Comparison of ENCODE assay signal across 26 cellular contexts in genomic region chr20:8339313-8339712, GRCh38.
DNase-seq lines count a peak whose midpoint lies in the region; ATAC-seq, FAIRE-seq and TF ChIP-seq lines count a peak whose summit lies in the region.
"Had no signal": no experiment of that assay in that cellular context is flagged by ENCODE, and none has a peak within 500 bp of the region (broad histone marks: within the 10 kb centered on the region; RNA-seq: fewer than 3 reads in every experiment).

No MANE protein-coding gene starts in this region.

- H3K79me2 ChIP-seq in HepG2 (ENCODE audit: insufficient read depth, low read length), result peaks cover 3% of the 10 kb centered on the region

- no peaks in the 10 kb centered on the region for H4K20me1 ChIP-seq in HepG2 (ENCODE audit: insufficient read depth, low read length)
- H4K20me1 ChIP-seq: BLaER1 had no signal

- H3K4me1 Mint-ChIP-seq in nephron (peaks cover 18% of the 10 kb centered on the region), progenitor cell of endocrine pancreas (ENCODE audit: low read depth) (peaks cover 18% of the 10 kb centered on the region)
- H3K4me1 Mint-ChIP-seq in natural killer cell treated with Interleukin-12 subunit alpha and Interleukin-12 subunit beta and Interleukin-15 and Interleukin-18, amount 100 ng/mL, for 72 hours (ENCODE audit: low read depth in 2 of 2), result peaks cover 10 to 11% of the 10 kb centered on the region in 2 donors
- H3K4me1 Mint-ChIP-seq: B cell; CD4-positive, CD25-positive, alpha-beta regulatory T cell had no signal

- POLR2A ChIA-PET in HepG2 (lab: Yijun Ruan, JAX), result no interaction called here

- no peak overlapping the region for H3K9ac ChIP-seq in HepG2 (ENCODE audit: insufficient read depth, low read depth, low read length)
- H3K9ac ChIP-seq: BLaER1, GM23248 had no signal

- no TSS peak for BruUV-seq in HepG2 (replicated peaks; lab: Mats Ljungman, UMichigan)

- no peak for FAIRE-seq in HepG2 (lab: Jason Lieb, UNC)
- FAIRE-seq: A204.1, D721Med, GM12878, GM18507, H1 had no signal

- ATAC-seq in body of pancreas, result no peak
- no peak for ATAC-seq in HepG2
- no peak for ATAC-seq in natural killer cell treated with Interleukin-12 subunit alpha and Interleukin-12 subunit beta and Interleukin-15 and Interleukin-18, amount 100 ng/mL, for 72 hours
- ATAC-seq in HG02642 (IDR thresholded peaks at IDR 0.05; ENCODE audit: poor library complexity, unreplicated experiment), result no peak
- ATAC-seq: GM12878 had no signal

- peak in 3 of 4 donors; percentile 31 to 61 (median 34) for DNase-seq in body of pancreas
- DNase-seq in HepG2 (ENCODE audit: low spot score), result no peak
- no peak for DNase-seq in progenitor cell of endocrine pancreas (ENCODE audit: low spot score, unreplicated experiment)
- no peak for DNase-seq in natural killer cell treated with Interleukin-12 subunit alpha and Interleukin-12 subunit beta and Interleukin-15 and Interleukin-18, amount 100 ng/mL, for 72 hours (ENCODE audit: low spot score)
- DNase-seq in vagina (ENCODE audit: extremely low spot score in 2 of 2), result no peak
- DNase-seq in NCI-H226, result no peak
- DNase-seq: CD4-positive, CD25-positive, alpha-beta regulatory T cell; CD8-positive, alpha-beta memory T cell; DMS 273 treated with DMSO at 0.1 percent for 48 hours; DMS79; EL; GDM1; GM23248; H7; HCEC 1CT had no signal

- H3K9me3 Mint-ChIP-seq in nephron, result no peaks in the 10 kb centered on the region
- peaks cover 9% of the 10 kb centered on the region for H3K9me3 Mint-ChIP-seq in progenitor cell of endocrine pancreas (ENCODE audit: low read depth)
- no peaks in the 10 kb centered on the region for H3K9me3 Mint-ChIP-seq in natural killer cell treated with Interleukin-12 subunit alpha and Interleukin-12 subunit beta and Interleukin-15 and Interleukin-18, amount 100 ng/mL, for 72 hours
- H3K9me3 Mint-ChIP-seq: CD8-positive, alpha-beta memory T cell had no signal

- no peak for TF ChIP-seq RAD21 in HepG2 (CRISPR knock-in tag; IDR thresholded peaks at IDR 0.05)

- H3K4me1 ChIP-seq in body of pancreas (peaks cover 63% of the 10 kb centered on the region), HepG2 (ENCODE audit: insufficient read depth, low read length) (peaks cover 43% of the 10 kb centered on the region), vagina (no peaks in the 10 kb centered on the region)
- H3K4me1 ChIP-seq: BLaER1 had no signal

- H3K27ac ChIP-seq in body of pancreas, result peak overlapping the region in 2 of 4 donors; percentile 13 to 34
- H3K27ac ChIP-seq in HepG2 (ENCODE audit: extremely low read length, insufficient read depth, low read length), result no peak overlapping the region
- no peak overlapping the region for H3K27ac ChIP-seq in vagina
- H3K27ac ChIP-seq: 22Rv1, BLaER1, C4-2B, GM23248 had no signal

- H2AFZ ChIP-seq in HepG2 (ENCODE audit: low read length), result no peak overlapping the region
- H2AFZ ChIP-seq: GM23248 had no signal

- H3K4me3 ChIP-seq in body of pancreas (no peak overlapping the region), HepG2 (replicated peaks in 1 of 3; ENCODE audit: insufficient read depth in 1 of 3, low read depth in 2 of 3, low read length in 3 of 3) (no peak overlapping the region), vagina (no peak overlapping the region)
- H3K4me3 ChIP-seq: BLaER1, GM12878, GM23248 had no signal

- H3K27me3 ChIP-seq in body of pancreas (no peaks in the 10 kb centered on the region), HepG2 (ENCODE audit: control insufficient read depth in 1 of 2, insufficient read depth in 2 of 2, low read length in 2 of 2) (no peaks in the 10 kb centered on the region), vagina (no peaks in the 10 kb centered on the region)
- H3K27me3 ChIP-seq: BLaER1 had no signal

- no peak for TF ChIP-seq CTCF in body of pancreas (IDR thresholded peaks at IDR 0.05)
- no peak for TF ChIP-seq CTCF in HepG2 (CRISPR knock-in tag; IDR thresholded peaks at IDR 0.05)
- no peak for TF ChIP-seq CTCF in nephron (IDR thresholded peaks at IDR 0.05; ENCODE audit: unreplicated experiment in 3 of 3)
- no peak for TF ChIP-seq CTCF in progenitor cell of endocrine pancreas (IDR thresholded peaks at IDR 0.05; ENCODE audit: unreplicated experiment)
- no peak for TF ChIP-seq CTCF in vagina (IDR thresholded peaks at IDR 0.05)

- no peak overlapping the region for H3K4me3 Mint-ChIP-seq in nephron
- no peak overlapping the region for H3K4me3 Mint-ChIP-seq in progenitor cell of endocrine pancreas (ENCODE audit: low read depth)
- H3K4me3 Mint-ChIP-seq in natural killer cell treated with Interleukin-12 subunit alpha and Interleukin-12 subunit beta and Interleukin-15 and Interleukin-18, amount 100 ng/mL, for 72 hours, result no peak overlapping the region
- H3K4me3 Mint-ChIP-seq: B cell; CD4-positive, CD25-positive, alpha-beta regulatory T cell; CD8-positive, alpha-beta memory T cell had no signal

- no peak for TF ChIP-seq EP300 in HepG2 (IDR thresholded peaks at IDR 0.05; ENCODE audit: low read depth in 2 of 2, low read length in 2 of 2)
- TF ChIP-seq EP300 in HepG2 (CRISPR knock-in tag; IDR thresholded peaks at IDR 0.05; ENCODE audit: borderline replicate concordance), result no peak

- H3K36me3 Mint-ChIP-seq in nephron (ENCODE audit: low read depth) (peaks cover 4% of the 10 kb centered on the region), progenitor cell of endocrine pancreas (ENCODE audit: insufficient read depth) (peaks cover 2% of the 10 kb centered on the region)
- H3K36me3 Mint-ChIP-seq in natural killer cell treated with Interleukin-12 subunit alpha and Interleukin-12 subunit beta and Interleukin-15 and Interleukin-18, amount 100 ng/mL, for 72 hours, result no peaks in the 10 kb centered on the region
- H3K36me3 Mint-ChIP-seq: CD4-positive, CD25-positive, alpha-beta regulatory T cell had no signal

- CTCF ChIA-PET in HepG2 (lab: Yijun Ruan, JAX; ENCODE audit: low intra/inter-chr PET ratio, low total read pairs), result no interaction called here

- TF ChIP-seq POLR2A in body of pancreas (IDR thresholded peaks at IDR 0.05) (no peak), HepG2 (IDR thresholded peaks at IDR 0.05; ENCODE audit: insufficient read depth in 1 of 2, low read depth in 2 of 2, low read length in 2 of 2) (no peak), vagina (IDR thresholded peaks at IDR 0.05) (no peak)

- H3K36me3 ChIP-seq in body of pancreas (replicated peaks in 1 of 2; ENCODE audit: insufficient read depth in 1 of 2, low read depth in 2 of 2) (no peaks in the 10 kb centered on the region), HepG2 (replicated peaks in 1 of 2; ENCODE audit: control insufficient read depth in 1 of 2, insufficient read depth in 2 of 2, low read length in 2 of 2) (peaks cover 0 to 2% of the 10 kb centered on the region in 2 experiments; a peak in 3 of 5 replicates), vagina (no peaks in the 10 kb centered on the region)
- H3K36me3 ChIP-seq: BLaER1 had no signal

- intact Hi-C loops in body of pancreas (cut with DNase I) (no loop called here), HepG2 (cut with micrococcal nuclease; ENCODE audit: unreplicated experiment) (no loop called here), vagina (cut with DNase I) (no loop called here)

- H3K4me2 ChIP-seq in HepG2 (ENCODE audit: low read depth, low read length), result no peak overlapping the region
- H3K4me2 ChIP-seq: BLaER1 had no signal

- WGBS in body of pancreas, 2 donors, result 30 to 39% methylated on average over 3 of the region's 3 CpGs
- 83% methylated on average over 3 of the region's 3 CpGs for WGBS in HepG2 (ENCODE audit: low lambda C conversion rate)

- no peaks in the 10 kb centered on the region for H3K9me3 ChIP-seq in body of pancreas
- no peaks in the 10 kb centered on the region for H3K9me3 ChIP-seq in HepG2 (ENCODE audit: low read length)
- no peaks in the 10 kb centered on the region for H3K9me3 ChIP-seq in vagina

- H3K27ac Mint-ChIP-seq in nephron (peak overlapping the region in 2 of 3 experiments; percentile 8 to 52), progenitor cell of endocrine pancreas (peak overlapping the region; percentile 44)
- no peak overlapping the region for H3K27ac Mint-ChIP-seq in natural killer cell treated with Interleukin-12 subunit alpha and Interleukin-12 subunit beta and Interleukin-15 and Interleukin-18, amount 100 ng/mL, for 72 hours
- H3K27ac Mint-ChIP-seq: B cell; CD4-positive, CD25-positive, alpha-beta regulatory T cell had no signal

- no peaks in the 10 kb centered on the region for H3K27me3 Mint-ChIP-seq in nephron (ENCODE audit: low read depth)
- H3K27me3 Mint-ChIP-seq in progenitor cell of endocrine pancreas, result no peaks in the 10 kb centered on the region
- H3K27me3 Mint-ChIP-seq in natural killer cell treated with Interleukin-12 subunit alpha and Interleukin-12 subunit beta and Interleukin-15 and Interleukin-18, amount 100 ng/mL, for 72 hours, result no peaks in the 10 kb centered on the region
- H3K27me3 Mint-ChIP-seq: B cell; CD4-positive, CD25-positive, alpha-beta regulatory T cell; CD8-positive, alpha-beta memory T cell had no signal

- in situ Hi-C loops in HepG2 (cut with HindIII; ENCODE audit: extremely low pct_ligation_motif_present, low pct_unique_long_range_greater_than_20kb), result no loop called here

TF ChIP-seq in HepG2, 621 proteins besides CTCF, POLR2A, EP300 and RAD21 (continues in another document):
- TF ChIP-seq TEAD3 (CRISPR knock-in tag; optimal IDR thresholded peaks at IDR 0.05; ENCODE audit: borderline replicate concordance), result peak; percentile 29
- 0 out of 2 replicates have a peak, but pooled peaks have one; percentile 35 for TF ChIP-seq FOXO4 (CRISPR knock-in tag; conservative IDR thresholded peaks at IDR 0.05)

Comparison
In these comparisons a context has a peak if more than half of its experiments do, and no peak if none do; other contexts are left out.
1. DNase-seq: peak in body of pancreas (3 of 4); none in HepG2 (single experiment), progenitor cell of endocrine pancreas (single experiment), natural killer cell treated with Interleukin-12 subunit alpha and Interleukin-12 subunit beta and Interleukin-15 and Interleukin-18, amount 100 ng/mL, for 72 hours (single experiment), vagina (0 of 2) and NCI-H226 (single experiment).
2. H3K27ac Mint-ChIP-seq: peak in nephron (2 of 3) and progenitor cell of endocrine pancreas (single experiment); none in natural killer cell treated with Interleukin-12 subunit alpha and Interleukin-12 subunit beta and Interleukin-15 and Interleukin-18, amount 100 ng/mL, for 72 hours (0 of 2).